8 cellular contexts compared by ENCODE assay signal in genomic region chr6:43060755-43061633, GRCh38. TPM values are rescaled to one million over a fixed set of nuclear protein-coding genes. Genes with fewer than 3 reads are reported as not detected.
DNase-seq lines count a peak whose midpoint lies in the region; ATAC-seq and TF ChIP-seq lines count a peak whose summit lies in the region.

No MANE protein-coding gene starts in this region.

- no peaks in the 10 kb centered on the region for H3K9me3 ChIP-seq in GM23248 (ENCODE audit: low read depth)
- no peaks in the 10 kb centered on the region for H3K9me3 ChIP-seq in SU-DHL-6 (ENCODE audit: insufficient read depth, low read length)
- H3K9me3 ChIP-seq in sigmoid colon: no peaks in the 10 kb centered on the region

- H3K27ac ChIP-seq in GM23248: peak overlapping the region; percentile 72; the same call in 1 of the 2 replicates
- H3K27ac ChIP-seq in SU-DHL-6 (ENCODE audit: low read depth, low read length): no peak overlapping the region
- peak overlapping the region in 2 of 4 donors; percentile 90 to 93 for H3K27ac ChIP-seq in sigmoid colon

- in situ Hi-C loops in GM23248 (cut with MboI): loop anchor here (5.0 kb wide), 1 partner anchor 66 kb away; no protein-coding TSS in a partner anchor

- H3K4me3 ChIP-seq in GM23248 (peak overlapping the region; percentile 82; the same call in 1 of the 2 replicates), SU-DHL-6 (ENCODE audit: insufficient read depth, low read length, poor library complexity, severe bottlenecking) (no peak overlapping the region), foreskin fibroblast (ENCODE audit: low read depth in 1 of 2, low read length in 2 of 2) (peak overlapping the region; percentile 69 to 77), sigmoid colon (peak overlapping the region in 3 of 4 donors; percentile 81 to 97 (median 93))

- H4K20me1 ChIP-seq in GM23248 (ENCODE audit: insufficient read depth): no peaks in the 10 kb centered on the region
- H4K20me1 ChIP-seq in SU-DHL-6 (ENCODE audit: low read depth, low read length): no peaks in the 10 kb centered on the region

- DNase-seq in GM23248 (no peak), foreskin fibroblast (no peak), sigmoid colon (no peak)
- no peak for DNase-seq in activated CD4-positive, CD25-positive, alpha-beta regulatory T cell treated with anti-CD3 and anti-CD28 coated beads, Interleukin-2, amount 50 U/mL, for 72 hours
- DNase-seq in stimulated activated CD4-positive, alpha-beta T cell treated with anti-CD3 and anti-CD28 coated beads, Interleukin-1b, Interleukin-23, amount 100 ng/mL, for 48 hours: no peak

- H3K79me2 ChIP-seq in GM23248 (ENCODE audit: insufficient read depth): peaks cover 33% of the 10 kb centered on the region
- H3K79me2 ChIP-seq in SU-DHL-6 (ENCODE audit: insufficient read depth, low read length): peaks cover 15% of the 10 kb centered on the region

- H3F3A ChIP-seq in GM23248 (ENCODE audit: insufficient read depth): no peaks in the 10 kb centered on the region
- H3F3A ChIP-seq in SU-DHL-6 (ENCODE audit: insufficient read depth): no peaks in the 10 kb centered on the region

- TF ChIP-seq CTCF in SU-DHL-6 (IDR thresholded peaks at IDR 0.05; ENCODE audit: insufficient read depth, low read length, poor library complexity, severe bottlenecking) (no peak), foreskin fibroblast (IDR thresholded peaks at IDR 0.05; ENCODE audit: low read depth, low read length) (no peak), sigmoid colon (IDR thresholded peaks at IDR 0.05) (no peak)

- H3K9ac ChIP-seq in GM23248 (peak overlapping the region; percentile 96), SU-DHL-6 (ENCODE audit: low read length) (peak overlapping the region; percentile 86; the same call in 1 of the 2 replicates)

- no peak for TF ChIP-seq POLR2A in sigmoid colon (IDR thresholded peaks at IDR 0.05)

- 81 to 88% methylated on average over 12 of the region's 12 CpGs for WGBS in GM23248 (ENCODE audit: low coverage in 1 of 2, low lambda C conversion rate in 2 of 2, missing lambda C conversion rate in 2 of 2), 2 experiments
- WGBS in sigmoid colon, 2 donors: 24 to 75% methylated on average over 12 of the region's 12 CpGs

- H3K36me3 ChIP-seq in GM23248 (ENCODE audit: low read depth) (peaks cover 3% of the 10 kb centered on the region; the same call in 1 of the 2 replicates), SU-DHL-6 (ENCODE audit: low read length) (no peaks in the 10 kb centered on the region), sigmoid colon (peaks cover 8 to 52% (median 16%) of the 10 kb centered on the region in 4 donors)

- no peak for ATAC-seq in HG02870 (IDR thresholded peaks at IDR 0.05; ENCODE audit: unreplicated experiment)
- no peak for ATAC-seq in GM19035 (IDR thresholded peaks at IDR 0.05; ENCODE audit: unreplicated experiment)

- H3K27me3 ChIP-seq in GM23248 (replicated peaks; ENCODE audit: insufficient read depth) (no peaks in the 10 kb centered on the region), SU-DHL-6 (ENCODE audit: low read length) (no peaks in the 10 kb centered on the region), sigmoid colon (no peaks in the 10 kb centered on the region)

- peaks cover 5% of the 10 kb centered on the region; the same call in 1 of the 2 replicates for H3K4me1 ChIP-seq in GM23248 (ENCODE audit: insufficient read depth)
- H3K4me1 ChIP-seq in sigmoid colon: peaks cover 0 to 34% (median 21%) of the 10 kb centered on the region in 4 donors

- H3K9me2 ChIP-seq in GM23248 (ENCODE audit: insufficient read depth) (no peaks in the 10 kb centered on the region), SU-DHL-6 (replicated peaks; ENCODE audit: insufficient read depth, low read length) (no peaks in the 10 kb centered on the region)

- no peak for TF ChIP-seq EP300 in sigmoid colon (IDR thresholded peaks at IDR 0.05)

- intact Hi-C loops in sigmoid colon (cut with DNase I): no loop called here

- H3K4me2 ChIP-seq in GM23248 (ENCODE audit: unreplicated experiment) (peak overlapping the region; percentile 93), SU-DHL-6 (ENCODE audit: low read depth, low read length, poor library complexity, severe bottlenecking) (peak overlapping the region; percentile 71)

- no peak overlapping the region; the same call in 1 of the 2 replicates for H2AFZ ChIP-seq in GM23248
- H2AFZ ChIP-seq in SU-DHL-6 (ENCODE audit: low read depth, low read length, severe bottlenecking): no peak overlapping the region

RNA-seq across cellular contexts. Expression of gene KLC4, which starts 1.6 kb away (rescaled TPM):
- 15.0 and 32.2 TPM in 2 replicates for total RNA-seq in GM23248 (2014; rRNA removed; shearing (Covaris generic))
- polyA plus RNA-seq in GM23248 (2016; fragmentation: Nextera tagmentation; extraction: Ambion mirVana) (10.4 and 10.7 TPM in 2 replicates), sigmoid colon (100 to 1,000 TPM in 1 of 3 donors, 10 to 100 TPM in 2; 58.4 to 116 (median 84.1) TPM)
- 10 to 100 TPM; 23.2 to 44.9 (median 34.6) TPM for total RNA-seq in sigmoid colon

RNA-seq across cellular contexts. Expression of gene MRPL2, which starts 1.8 kb away (rescaled TPM):
- 18.5 and 19.7 TPM in 2 replicates for total RNA-seq in GM23248 (2014; rRNA removed; shearing (Covaris generic))
- polyA plus RNA-seq in GM23248 (2016; fragmentation: Nextera tagmentation; extraction: Ambion mirVana) (71.9 and 78.0 TPM in 2 replicates), sigmoid colon (10 to 100 TPM; 65.9 to 70.2 (median 68.5) TPM)
- total RNA-seq in sigmoid colon: 10 to 100 TPM; 14.1 to 25.7 (median 18.3) TPM

RNA-seq across cellular contexts. Expression of gene CUL7, which starts 7.3 kb away (rescaled TPM):
- 50.1 and 54.1 TPM in 2 replicates for total RNA-seq in GM23248 (2014; rRNA removed; shearing (Covaris generic))
- polyA plus RNA-seq in GM23248 (2016; fragmentation: Nextera tagmentation; extraction: Ambion mirVana): 21.8 and 23.7 TPM in 2 replicates
- 10 to 100 TPM; 10.3 to 14.4 (median 11.0) TPM for total RNA-seq in sigmoid colon
- 1 to 10 TPM; 3.0 to 6.9 (median 3.2) TPM for polyA plus RNA-seq in sigmoid colon

RNA-seq across cellular contexts. Expression of gene PTK7, which starts 15.1 kb away (rescaled TPM):
- 146 and 162 TPM in 2 replicates for total RNA-seq in GM23248 (2014; rRNA removed; shearing (Covaris generic))
- polyA plus RNA-seq in GM23248 (2016; fragmentation: Nextera tagmentation; extraction: Ambion mirVana) (110 and 113 TPM in 2 replicates), sigmoid colon (10 to 100 TPM in 1 of 3 donors, 1 to 10 TPM in 2; 1.2 to 15.6 (median 1.8) TPM)
- total RNA-seq in sigmoid colon: 1 to 10 TPM; 4.8 to 9.7 (median 7.7) TPM

RNA-seq across cellular contexts. Expression of gene RRP36, which starts 39.6 kb away (rescaled TPM):
- total RNA-seq in GM23248 (2014; rRNA removed; shearing (Covaris generic)): 45.0 and 58.3 TPM in 2 replicates
- polyA plus RNA-seq in GM23248 (2016; fragmentation: Nextera tagmentation; extraction: Ambion mirVana) (71.6 and 74.3 TPM in 2 replicates), sigmoid colon (10 to 100 TPM; 24.6 to 50.8 (median 27.3) TPM)
- total RNA-seq in sigmoid colon: 10 to 100 TPM; 40.5 to 46.6 (median 43.3) TPM
